Comparison of ENCODE assay signal across 8 cellular contexts in the genomic region with DNA sequence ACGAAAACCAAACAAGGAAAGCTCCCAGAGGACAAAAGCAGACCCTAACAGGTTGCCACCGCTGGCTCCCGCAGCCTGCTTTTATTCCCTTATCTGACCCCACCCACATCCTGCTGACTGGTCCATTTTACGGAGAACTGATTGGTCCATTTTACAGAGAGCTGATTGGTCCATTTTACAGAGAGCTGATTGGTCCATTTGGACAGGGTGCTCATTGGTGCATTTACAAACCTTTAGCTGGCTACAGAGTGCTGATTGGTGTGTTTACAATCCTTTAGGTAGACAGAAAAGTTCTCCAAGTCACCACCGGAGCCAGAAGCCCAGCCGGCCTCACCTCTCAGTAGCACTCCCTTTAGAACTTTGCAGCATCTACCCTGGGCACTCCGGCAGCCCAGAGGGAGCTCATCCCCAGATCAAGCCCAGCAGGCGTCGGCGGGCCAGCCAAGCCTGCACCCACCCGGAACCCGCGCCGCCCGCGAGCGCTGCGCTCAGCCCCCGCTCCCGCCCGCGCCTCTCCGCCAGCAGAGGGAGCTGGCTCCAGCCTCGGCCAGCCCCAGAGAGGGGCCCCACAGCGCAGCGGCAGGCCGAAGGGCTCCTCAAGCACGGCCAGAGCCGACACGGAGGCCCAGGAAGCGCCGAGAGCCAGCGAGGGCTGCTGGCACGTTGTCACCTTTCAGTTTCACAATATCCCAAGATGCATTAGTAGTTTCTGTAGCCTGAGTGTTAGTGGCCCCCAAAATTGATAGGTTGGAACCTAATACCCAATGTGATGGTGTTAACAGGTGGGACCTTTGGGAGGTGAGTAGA. TPM values are rescaled to one million over a fixed set of nuclear protein-coding genes. Genes with fewer than 3 reads are reported as not detected.
DNase-seq lines count a peak whose midpoint lies in the region; ATAC-seq lines count a peak whose summit lies in the region.

No MANE protein-coding gene starts in this region.

- no peaks in the 10 kb centered on the region for H3K36me3 ChIP-seq in naive thymus-derived CD4-positive, alpha-beta T cell (ENCODE audit: control insufficient read depth in 2 of 3, insufficient read depth in 3 of 3, low read length in 3 of 3)
- no peaks in the 10 kb centered on the region for H3K36me3 ChIP-seq in subcutaneous abdominal adipose tissue (ENCODE audit: control insufficient read depth in 5 of 5, insufficient read depth in 5 of 5, low read length in 5 of 5)

- H3K9me3 Mint-ChIP-seq in activated CD4-positive, alpha-beta T cell treated with anti-CD3 and anti-CD28 coated beads, Interleukin-2, amount 10 ng/mL, durations not matched to agents 7 days and 5 days: peaks cover 2% of the 10 kb centered on the region
- H3K9me3 Mint-ChIP-seq in naive thymus-derived CD4-positive, alpha-beta T cell: no peaks in the 10 kb centered on the region

- H3K4me3 Mint-ChIP-seq in activated CD4-positive, alpha-beta T cell treated with anti-CD3 and anti-CD28 coated beads, Interleukin-2, amount 10 ng/mL, durations not matched to agents 7 days and 5 days: peak overlapping the region; percentile 49
- H3K4me3 Mint-ChIP-seq in naive thymus-derived CD4-positive, alpha-beta T cell: peak overlapping the region; percentile 62 to 83 (median 78)

- no peaks in the 10 kb centered on the region for H3K27me3 ChIP-seq in naive thymus-derived CD4-positive, alpha-beta T cell (ENCODE audit: control insufficient read depth in 2 of 2, insufficient read depth in 2 of 2, low read length in 2 of 2)
- peaks cover 0 to 21% (median 3%) of the 10 kb centered on the region in 5 donors for H3K27me3 ChIP-seq in subcutaneous abdominal adipose tissue (ENCODE audit: control insufficient read depth in 5 of 5, insufficient read depth in 4 of 5, low read length in 5 of 5)

- H3K27ac ChIP-seq in naive thymus-derived CD4-positive, alpha-beta T cell (ENCODE audit: low read depth, low read length): no peak overlapping the region
- H3K27ac ChIP-seq in subcutaneous abdominal adipose tissue (ENCODE audit: low read depth, low read length): no peak overlapping the region

- no peaks in the 10 kb centered on the region for H3K36me3 Mint-ChIP-seq in activated CD4-positive, alpha-beta T cell treated with anti-CD3 and anti-CD28 coated beads, Interleukin-2, amount 10 ng/mL, durations not matched to agents 7 days and 5 days (ENCODE audit: low read depth)
- no peaks in the 10 kb centered on the region for H3K36me3 Mint-ChIP-seq in naive thymus-derived CD4-positive, alpha-beta T cell

- DNase-seq in AG08395 (ENCODE audit: low spot score) (peak; percentile 11), HK-2 (ENCODE audit: unreplicated experiment) (peak; percentile 47), SIG-M5 treated with dmso at 0.1 percent for 504 hours (lab: John Stamatoyannopoulos, UW; ENCODE audit: unreplicated experiment) (no peak)
- DNase-seq in activated CD4-positive, alpha-beta T cell treated with anti-CD3 and anti-CD28 coated beads, Interleukin-2, amount 10 ng/mL, durations not matched to agents 7 days and 5 days: peak; percentile 49
- peak; percentile 25 for DNase-seq in effector CD8-positive, alpha-beta T cell (lab: John Stamatoyannopoulos, UW)
- peak; percentile 46 to 71 (median 63) for DNase-seq in naive thymus-derived CD4-positive, alpha-beta T cell

- peaks cover 2% of the 10 kb centered on the region for H3K27me3 Mint-ChIP-seq in activated CD4-positive, alpha-beta T cell treated with anti-CD3 and anti-CD28 coated beads, Interleukin-2, amount 10 ng/mL, durations not matched to agents 7 days and 5 days
- H3K27me3 Mint-ChIP-seq in naive thymus-derived CD4-positive, alpha-beta T cell: peaks cover 0 to 3% (median 0%) of the 10 kb centered on the region in 5 donors

- H3K4me1 Mint-ChIP-seq in activated CD4-positive, alpha-beta T cell treated with anti-CD3 and anti-CD28 coated beads, Interleukin-2, amount 10 ng/mL, durations not matched to agents 7 days and 5 days: peaks cover 9% of the 10 kb centered on the region
- H3K4me1 Mint-ChIP-seq in naive thymus-derived CD4-positive, alpha-beta T cell: peaks cover 5 to 18% (median 9%) of the 10 kb centered on the region in 7 donors

- CTCF ChIA-PET in activated CD4-positive, alpha-beta T cell treated with anti-CD3 and anti-CD28 coated beads, Interleukin-2, amount 10 ng/mL, durations not matched to agents 7 days and 5 days (lab: Charles Lee): interaction anchor here (0.6 to 1.6 kb wide), 12 partner anchors 10 to 933 kb away, joined by 3 to 8 read pairs (median 3); no protein-coding TSS in a partner anchor
- CTCF ChIA-PET in naive thymus-derived CD4-positive, alpha-beta T cell (lab: Charles Lee): interaction anchor here (0.6 to 1.6 kb wide), 11 partner anchors 20 to 273 kb away, joined by 3 to 4 read pairs (median 3); no protein-coding TSS in a partner anchor

- no peak overlapping the region for H3K9ac ChIP-seq in subcutaneous abdominal adipose tissue (ENCODE audit: low read length in 5 of 5)

- POLR2A ChIA-PET in activated CD4-positive, alpha-beta T cell treated with anti-CD3 and anti-CD28 coated beads, Interleukin-2, amount 10 ng/mL, durations not matched to agents 7 days and 5 days (lab: Charles Lee): no interaction called here
- POLR2A ChIA-PET in naive thymus-derived CD4-positive, alpha-beta T cell (lab: Charles Lee): interaction anchor here (1.0 kb wide), 1 partner anchor 67 kb away, joined by 3 read pairs; no protein-coding TSS in a partner anchor

- intact Hi-C loops in naive thymus-derived CD4-positive, alpha-beta T cell (cut with micrococcal nuclease): loop anchor here (1.0 to 10.0 kb wide), 4 partner anchors 215 to 765 kb away; partner anchors contain the start of gene CEP72 (in 1 of the 2)

- peaks cover 9 to 12% of the 10 kb centered on the region in 2 donors for H3K4me1 ChIP-seq in naive thymus-derived CD4-positive, alpha-beta T cell (ENCODE audit: control insufficient read depth in 2 of 2, insufficient read depth in 2 of 2, low read length in 2 of 2)
- H3K4me1 ChIP-seq in subcutaneous abdominal adipose tissue (ENCODE audit: control insufficient read depth in 5 of 5, insufficient read depth in 5 of 5, low read length in 5 of 5): peaks cover 2 to 17% (median 11%) of the 10 kb centered on the region in 5 donors

- H3K4me3 ChIP-seq in naive thymus-derived CD4-positive, alpha-beta T cell (ENCODE audit: low read length): peak overlapping the region; percentile 53
- peak overlapping the region; percentile 22 to 51 (median 30) for H3K4me3 ChIP-seq in subcutaneous abdominal adipose tissue (ENCODE audit: low read depth in 1 of 5, low read length in 5 of 5)

- peak; percentile 90 for ATAC-seq in GM19351 (IDR thresholded peaks at IDR 0.05; ENCODE audit: unreplicated experiment)
- peak; percentile 91 for ATAC-seq in naive thymus-derived CD4-positive, alpha-beta T cell

- peak overlapping the region; percentile 82 for H3K27ac Mint-ChIP-seq in activated CD4-positive, alpha-beta T cell treated with anti-CD3 and anti-CD28 coated beads, Interleukin-2, amount 10 ng/mL, durations not matched to agents 7 days and 5 days
- peak overlapping the region in 6 of 9 donors; percentile 3 to 89 (median 66) for H3K27ac Mint-ChIP-seq in naive thymus-derived CD4-positive, alpha-beta T cell

- no peaks in the 10 kb centered on the region for H3K9me3 ChIP-seq in naive thymus-derived CD4-positive, alpha-beta T cell (ENCODE audit: control insufficient read depth in 2 of 3, low read length in 3 of 3)
- H3K9me3 ChIP-seq in subcutaneous abdominal adipose tissue (ENCODE audit: control insufficient read depth in 5 of 5, low read length in 5 of 5): no peaks in the 10 kb centered on the region

RNA-seq across cellular contexts. Expression of gene CLPTM1L, which starts 35.3 kb away (rescaled TPM):
- total RNA-seq in activated CD4-positive, alpha-beta T cell treated with anti-CD3 and anti-CD28 coated beads, Interleukin-2, amount 10 ng/mL, durations not matched to agents 7 days and 5 days: 100 to 1,000 TPM; 122 to 123 TPM
- total RNA-seq in naive thymus-derived CD4-positive, alpha-beta T cell: 100 to 1,000 TPM in 1 of 5 experiments, 10 to 100 TPM in 4; 64.9 to 104 (median 71.9) TPM
- polyA plus RNA-seq in naive thymus-derived CD4-positive, alpha-beta T cell: 10 to 100 TPM; 27.7 to 49.3 TPM
